1 cellular context compared by ENCODE assay signal in the genomic region with DNA sequence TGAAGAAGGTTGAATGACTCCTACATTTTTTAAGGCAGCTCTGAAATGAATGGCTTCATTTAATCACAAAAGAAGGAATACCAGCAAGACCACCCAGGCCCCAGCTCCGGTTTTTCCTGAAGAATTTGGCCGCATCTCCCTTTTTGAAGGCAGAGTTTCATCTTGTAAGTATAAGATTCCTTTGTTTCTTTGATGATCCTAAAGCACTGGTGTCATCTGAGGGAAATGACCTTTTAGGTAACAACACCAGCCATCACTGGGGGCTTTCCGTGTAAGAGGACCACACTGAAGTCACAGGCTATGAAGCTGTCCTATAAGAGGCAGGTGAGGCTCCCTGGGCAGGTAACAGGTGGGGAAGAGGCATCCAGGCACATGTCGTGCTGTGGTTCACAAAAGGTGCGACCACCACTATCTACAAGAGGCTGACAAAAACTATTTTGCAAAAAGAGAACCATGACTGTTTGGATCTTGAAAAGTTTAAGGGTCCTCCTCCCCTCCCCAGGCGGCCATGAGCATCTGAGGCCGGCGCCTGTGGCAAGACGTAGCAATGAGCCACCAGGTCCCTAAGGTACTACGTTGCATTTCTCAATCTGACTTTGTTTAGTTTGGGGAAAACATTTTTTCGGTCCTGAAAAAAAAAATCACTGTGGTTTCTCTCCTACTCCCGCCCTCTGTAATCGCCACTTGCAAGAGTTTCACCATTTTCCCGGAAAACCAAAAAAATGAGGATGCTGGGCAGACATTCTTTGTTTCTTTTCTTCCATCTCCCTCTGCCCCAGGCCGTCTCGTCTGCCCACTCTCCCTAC.
TF ChIP-seq lines count a peak whose summit lies in the region.

No MANE protein-coding gene starts in this region.

TF ChIP-seq in endothelial cell of umbilical vein, 7 proteins besides CTCF, POLR2A, EP300 and RAD21:
- TF ChIP-seq, protein P1, sequence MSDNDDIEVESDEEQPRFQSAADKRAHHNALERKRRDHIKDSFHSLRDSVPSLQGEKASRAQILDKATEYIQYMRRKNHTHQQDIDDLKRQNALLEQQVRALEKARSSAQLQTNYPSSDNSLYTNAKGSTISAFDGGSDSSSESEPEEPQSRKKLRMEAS (IDR thresholded peaks at IDR 0.05; ENCODE audit: insufficient read depth, insufficient read length) = no peak
- TF ChIP-seq GATA2 (IDR thresholded peaks at IDR 0.05; ENCODE audit: insufficient read depth, insufficient read length, low read depth, low read length) (no peak), JUN (IDR thresholded peaks at IDR 0.05; ENCODE audit: borderline replicate concordance, insufficient read depth, insufficient read length, low read depth) (no peak), EZH2 (IDR thresholded peaks at IDR 0.05; ENCODE audit: borderline replicate concordance, low read depth, low read length, severe bottlenecking) (no peak), FOS (IDR thresholded peaks at IDR 0.05; ENCODE audit: borderline replicate concordance, insufficient read depth, low read length) (no peak), POLR2AphosphoS5 (IDR thresholded peaks at IDR 0.05; ENCODE audit: insufficient read depth, low read depth, low read length) (no peak), MYC (IDR thresholded peaks at IDR 0.05; ENCODE audit: low read depth, low read length) (no peak)
